ENCODE assay signal across 11 cellular contexts in genomic region chr6:135145509-135145865, GRCh38. TPM values are rescaled to one million over a fixed set of nuclear protein-coding genes. Genes with fewer than 3 reads are reported as not detected.
A peak's percentile ranks its signal among the peaks of the same experiment; 100 is the strongest.
DNase-seq lines count a peak whose midpoint lies in the region; ATAC-seq, FAIRE-seq and TF ChIP-seq lines count a peak whose summit lies in the region.
"Had no signal": no experiment of that assay in that cellular context is flagged by ENCODE, and none has a peak within 500 bp of the region (broad histone marks: within the 10 kb centered on the region; RNA-seq: fewer than 3 reads in every experiment).

No MANE protein-coding gene starts in this region.

- in situ Hi-C loops in HepG2 (cut with HindIII; ENCODE audit: extremely low pct_ligation_motif_present, low pct_unique_long_range_greater_than_20kb), result loop anchor here (5.0 kb wide), 1 partner anchor 277 kb away; no protein-coding TSS in a partner anchor

- TF ChIP-seq POLR2A in HepG2 (IDR thresholded peaks at IDR 0.05; ENCODE audit: insufficient read depth in 1 of 2, low read depth in 2 of 2, low read length in 2 of 2), result no peak

- no peak overlapping the region for H4K8ac ChIP-seq in trophoblast cell (ENCODE audit: low read depth, low read length)

- no peak overlapping the region for H2BK12ac ChIP-seq in trophoblast cell (ENCODE audit: low read length)

- H4K20me1 ChIP-seq in HepG2 (ENCODE audit: insufficient read depth, low read length), result no peaks in the 10 kb centered on the region

- WGBS in liver, result 63% methylated on average over 1 of the region's 1 CpG
- 63% methylated on average over 1 of the region's 1 CpG for WGBS in HepG2 (ENCODE audit: low lambda C conversion rate)
- WGBS in trophoblast cell (ENCODE audit: extremely low coverage, insufficient coverage, insufficient read length), result no CpG with 5 or more reads among the region's 1 CpG

- H3K4me1 ChIP-seq in liver (ENCODE audit: control insufficient read depth in 4 of 4, insufficient read depth in 4 of 4, low read length in 3 of 4), result peaks cover 0 to 5% (median under 1%) of the 10 kb centered on the region in 4 donors
- no peaks in the 10 kb centered on the region for H3K4me1 ChIP-seq in HepG2 (ENCODE audit: insufficient read depth, low read length)
- H3K4me1 ChIP-seq in trophoblast cell (ENCODE audit: control insufficient read depth in 1 of 2, insufficient read depth in 2 of 2, low read length in 2 of 2), result no peaks in the 10 kb centered on the region
- no peaks in the 10 kb centered on the region for H3K4me1 ChIP-seq in foreskin keratinocyte

- no peaks in the 10 kb centered on the region for H3K9me3 Mint-ChIP-seq in activated CD4-positive, alpha-beta memory T cell treated with anti-CD3 and anti-CD28 coated beads for 36 hours
- no peaks in the 10 kb centered on the region for H3K9me3 Mint-ChIP-seq in immature natural killer cell

- H4K12ac ChIP-seq in trophoblast cell (ENCODE audit: low read depth, low read length), result no peak overlapping the region

- no peak for FAIRE-seq in HepG2 (lab: Jason Lieb, UNC)

- H3K27ac Mint-ChIP-seq in activated CD4-positive, alpha-beta memory T cell treated with anti-CD3 and anti-CD28 coated beads for 36 hours, result peak overlapping the region; percentile 23
- H3K27ac Mint-ChIP-seq in immature natural killer cell, result peak overlapping the region in 2 of 6 donors; percentile 9 to 36

- H3K18ac ChIP-seq in trophoblast cell (ENCODE audit: low read length), result no peak overlapping the region

- POLR2A ChIA-PET in HepG2 (lab: Yijun Ruan, JAX), result no interaction called here
- POLR2A ChIA-PET in activated CD4-positive, alpha-beta memory T cell treated with anti-CD3 and anti-CD28 coated beads for 36 hours (lab: Charles Lee), result interaction anchor here (0.6 to 2.1 kb wide), 2 partner anchors 38 to 68 kb away, joined by 3 to 8 read pairs; no protein-coding TSS in a partner anchor

- TF ChIP-seq EP300 in HepG2 (IDR thresholded peaks at IDR 0.05; ENCODE audit: low read depth in 2 of 2, low read length in 2 of 2), result no peak
- TF ChIP-seq EP300 in HepG2 (CRISPR knock-in tag; IDR thresholded peaks at IDR 0.05; ENCODE audit: borderline replicate concordance), result no peak

- H3K4me1 Mint-ChIP-seq in activated CD4-positive, alpha-beta memory T cell treated with anti-CD3 and anti-CD28 coated beads for 36 hours (ENCODE audit: low read depth), result peaks cover 53% of the 10 kb centered on the region
- peaks cover 13 to 17% of the 10 kb centered on the region in 2 donors for H3K4me1 Mint-ChIP-seq in immature natural killer cell

- H3K9me3 ChIP-seq in liver (ENCODE audit: control insufficient read depth in 4 of 4, low read length in 3 of 4), result no peaks in the 10 kb centered on the region
- no peaks in the 10 kb centered on the region for H3K9me3 ChIP-seq in HepG2 (ENCODE audit: low read length)
- no peaks in the 10 kb centered on the region for H3K9me3 ChIP-seq in trophoblast cell (ENCODE audit: insufficient read depth, low read depth, low read length)
- peaks cover under 1% of the 10 kb centered on the region for H3K9me3 ChIP-seq in WERI-Rb-1 (ENCODE audit: severe bottlenecking)

- no peak overlapping the region for H3K14ac ChIP-seq in trophoblast cell (ENCODE audit: low read length)

- H2AK5ac ChIP-seq in trophoblast cell (ENCODE audit: low read length), result no peak overlapping the region

- no peak for TF ChIP-seq RAD21 in liver (IDR thresholded peaks at IDR 0.05)
- no peak for TF ChIP-seq RAD21 in HepG2 (CRISPR knock-in tag; IDR thresholded peaks at IDR 0.05)

- ATAC-seq in HepG2, result no peak
- no peak for ATAC-seq in foreskin keratinocyte
- ATAC-seq: PC-3 had no signal

- no peaks in the 10 kb centered on the region for H3K79me2 ChIP-seq in HepG2 (ENCODE audit: insufficient read depth, low read length)
- no peaks in the 10 kb centered on the region for H3K79me2 ChIP-seq in trophoblast cell (ENCODE audit: control insufficient read depth, insufficient read depth, low read length, poor library complexity)

- TF ChIP-seq CTCF in liver (IDR thresholded peaks at IDR 0.05; ENCODE audit: low read depth, low read length, missing input control) (peak; percentile 7), HepG2 (CRISPR knock-in tag; IDR thresholded peaks at IDR 0.05) (no peak), WERI-Rb-1 (IDR thresholded peaks at IDR 0.05; ENCODE audit: low read depth, low read length) (no peak), foreskin keratinocyte (conservative IDR thresholded peaks at IDR 0.05) (no peak)

- H3K4me3 ChIP-seq in liver (ENCODE audit: low read depth in 1 of 3, low read length in 3 of 3), result no peak overlapping the region
- no peak overlapping the region for H3K4me3 ChIP-seq in HepG2 (replicated peaks in 1 of 3; ENCODE audit: insufficient read depth in 1 of 3, low read depth in 2 of 3, low read length in 3 of 3)
- no peak overlapping the region for H3K4me3 ChIP-seq in trophoblast cell (ENCODE audit: low read depth, low read length)
- no peak overlapping the region for H3K4me3 ChIP-seq in WERI-Rb-1 (ENCODE audit: low read depth, low read length)
- H3K4me3 ChIP-seq: cardiac muscle cell had no signal

- DNase-seq in HepG2 (ENCODE audit: low spot score) (no peak), immature natural killer cell (no peak), NCI-H345 treated with DMSO at 0.1 percent for 48 hours (lab: John Stamatoyannopoulos, UW; ENCODE audit: unreplicated experiment) (no peak), trophoblast cell (no peak), WERI-Rb-1 (no peak), foreskin keratinocyte (no peak)
- DNase-seq in activated CD4-positive, alpha-beta memory T cell treated with anti-CD3 and anti-CD28 coated beads for 36 hours, result no peak
- DNase-seq: substantia nigra had no signal

- no peak overlapping the region for H2BK5ac ChIP-seq in trophoblast cell (ENCODE audit: low read depth, low read length, poor library complexity)

- no peak overlapping the region for H3K23ac ChIP-seq in trophoblast cell (ENCODE audit: low read length)

- CTCF ChIA-PET in HepG2 (lab: Yijun Ruan, JAX; ENCODE audit: low intra/inter-chr PET ratio, low total read pairs), result interaction anchor here (1.8 to 3.1 kb wide), 3 partner anchors 39 to 294 kb away, joined by 8 to 25 read pairs (median 15); no protein-coding TSS in a partner anchor
- CTCF ChIA-PET in activated CD4-positive, alpha-beta memory T cell treated with anti-CD3 and anti-CD28 coated beads for 36 hours (lab: Charles Lee), result interaction anchor here (1.0 to 3.5 kb wide), 5 partner anchors 17 to 138 kb away, joined by 3 to 27 read pairs (median 5); no protein-coding TSS in a partner anchor

- no peaks in the 10 kb centered on the region for H3K79me1 ChIP-seq in trophoblast cell (ENCODE audit: low read length)

- peaks cover 2% of the 10 kb centered on the region for H3K27me3 Mint-ChIP-seq in activated CD4-positive, alpha-beta memory T cell treated with anti-CD3 and anti-CD28 coated beads for 36 hours
- peaks cover 0 to 2% (median 1%) of the 10 kb centered on the region in 3 donors for H3K27me3 Mint-ChIP-seq in immature natural killer cell (ENCODE audit: low read depth in 3 of 3)

- intact Hi-C loops in HepG2 (cut with micrococcal nuclease; ENCODE audit: unreplicated experiment), result loop anchor here (1.0 to 5.0 kb wide), 3 partner anchors 37 to 294 kb away; partner anchors contain the start of gene MYB
- intact Hi-C loops in activated CD4-positive, alpha-beta memory T cell treated with anti-CD3 and anti-CD28 coated beads for 36 hours (cut with micrococcal nuclease), result loop anchor here (1.0 to 5.0 kb wide), 7 partner anchors 17 to 278 kb away; no protein-coding TSS in a partner anchor

- no peak overlapping the region for H3K4ac ChIP-seq in trophoblast cell (ENCODE audit: low read depth, low read length)

- no peak overlapping the region for H2BK120ac ChIP-seq in trophoblast cell (ENCODE audit: insufficient read depth, low read length, poor library complexity)

- no peak overlapping the region for H2AFZ ChIP-seq in HepG2 (ENCODE audit: low read length)
- no peak overlapping the region for H2AFZ ChIP-seq in trophoblast cell (ENCODE audit: insufficient read depth, low read length, poor library complexity)

- H3K27ac ChIP-seq in liver (ENCODE audit: low read depth in 1 of 2, low read length in 2 of 2) (no peak overlapping the region), HepG2 (ENCODE audit: extremely low read length, insufficient read depth, low read length) (no peak overlapping the region), trophoblast cell (ENCODE audit: low read depth, low read length) (no peak overlapping the region), WERI-Rb-1 (no peak overlapping the region), foreskin keratinocyte (no peak overlapping the region)
- H3K27ac ChIP-seq: cardiac muscle cell had no signal

- no peaks in the 10 kb centered on the region for H3K36me3 Mint-ChIP-seq in activated CD4-positive, alpha-beta memory T cell treated with anti-CD3 and anti-CD28 coated beads for 36 hours
- peaks cover 0 to 3% (median 0%) of the 10 kb centered on the region in 3 donors for H3K36me3 Mint-ChIP-seq in immature natural killer cell

- H3K4me2 ChIP-seq in HepG2 (ENCODE audit: low read depth, low read length) (no peak overlapping the region), trophoblast cell (ENCODE audit: low read length) (no peak overlapping the region)

- H3K36me3 ChIP-seq in liver (ENCODE audit: control insufficient read depth in 4 of 4, insufficient read depth in 3 of 4, low read depth in 1 of 4, low read length in 3 of 4) (no peaks in the 10 kb centered on the region), HepG2 (replicated peaks in 1 of 2; ENCODE audit: control insufficient read depth in 1 of 2, insufficient read depth in 2 of 2, low read length in 2 of 2) (no peaks in the 10 kb centered on the region), trophoblast cell (ENCODE audit: control insufficient read depth in 1 of 2, insufficient read depth in 2 of 2, low read length in 2 of 2) (no peaks in the 10 kb centered on the region), WERI-Rb-1 (no peaks in the 10 kb centered on the region)
- H3K36me3 ChIP-seq: cardiac muscle cell had no signal

- no peaks in the 10 kb centered on the region for H3K27me3 ChIP-seq in liver (ENCODE audit: control insufficient read depth in 4 of 4, insufficient read depth in 4 of 4, low read length in 3 of 4)
- no peaks in the 10 kb centered on the region; a peak in 1 of 5 replicates for H3K27me3 ChIP-seq in HepG2 (ENCODE audit: control insufficient read depth in 1 of 2, insufficient read depth in 2 of 2, low read length in 2 of 2)
- H3K27me3 ChIP-seq in trophoblast cell (ENCODE audit: insufficient read depth, low read length), result no peaks in the 10 kb centered on the region
- no peaks in the 10 kb centered on the region for H3K27me3 ChIP-seq in WERI-Rb-1 (ENCODE audit: insufficient read depth, low read depth, severe bottlenecking)
- H3K27me3 ChIP-seq in foreskin keratinocyte, result peaks cover 2% of the 10 kb centered on the region
- H3K27me3 ChIP-seq: cardiac muscle cell had no signal

- H3K4me3 Mint-ChIP-seq in activated CD4-positive, alpha-beta memory T cell treated with anti-CD3 and anti-CD28 coated beads for 36 hours, result no peak overlapping the region
- peak overlapping the region in 4 of 5 donors; percentile 17 to 71 (median 57) for H3K4me3 Mint-ChIP-seq in immature natural killer cell

- no peak overlapping the region for H4K91ac ChIP-seq in trophoblast cell (ENCODE audit: low read depth, low read length)

- no TSS peak for BruUV-seq in HepG2 (replicated peaks; lab: Mats Ljungman, UMichigan)

- H3K9ac ChIP-seq in liver (ENCODE audit: low read depth in 1 of 2, low read length in 2 of 2) (peak overlapping the region in 1 of 2 donors; percentile 19), HepG2 (ENCODE audit: insufficient read depth, low read depth, low read length) (no peak overlapping the region), trophoblast cell (ENCODE audit: low read length) (no peak overlapping the region)

RNA-seq across cellular contexts. Expression of gene MYB, which starts 35.6 kb away (rescaled TPM):
- total RNA-seq in liver (10 to 100 TPM in 1 of 2 donors, under 1 TPM in 1; 0.08 to 19.8 TPM), HepG2 (2016; rRNA removed; fragmentation: Illumina TruSeq; extraction: Trizol) (0.20 and 0.44 TPM in 2 replicates), foreskin keratinocyte (0.34 and 0.42 TPM in 2 replicates)
- polyA plus RNA-seq in liver (under 1 TPM; 0.10 to 0.13 TPM), HepG2 (2011; rRNA removed) (0.04 TPM in 1 of 2 replicates, not detected in the other), immature natural killer cell (under 1 TPM in 1 of 3 donors, not detected in 2; 0.24 TPM), foreskin keratinocyte (0.09 and 0.13 TPM in 2 replicates)
- total RNA-seq in HepG2 (2016; cell fraction: cytosol; rRNA removed; fragmentation: Illumina TruSeq; extraction: Trizol; ENCODE audit: low read depth), result 0.44 TPM in 1 of 2 replicates, not detected in the other
- 0.15 TPM in 2 replicates for total RNA-seq in HepG2 (2016; cell fraction: insoluble cytoplasmic fraction; rRNA removed; fragmentation: Illumina TruSeq; extraction: Trizol)
- 0.09 TPM in 1 of 2 replicates, not detected in the other for total RNA-seq in HepG2 (2016; cell fraction: membrane; rRNA removed; fragmentation: Illumina TruSeq; extraction: Trizol)
- total RNA-seq in HepG2 (2016; cell fraction: nucleus; rRNA removed; fragmentation: Illumina TruSeq; extraction: Trizol), result 0.31 and 0.40 TPM in 2 replicates
- 0.03 TPM in 1 of 2 replicates, not detected in the other for polyA plus RNA-seq in HepG2 (2011; cell fraction: cytosol; rRNA removed)
- not detected in 2 replicates for polyA plus RNA-seq in HepG2 (2011; cell fraction: nucleus; rRNA removed)
- 0.11 TPM in 1 of 2 replicates, not detected in the other for polyA plus RNA-seq in HepG2 (2012)
- 0.07 TPM in 1 of 2 replicates, not detected in the other for polyA plus RNA-seq in HepG2 (2016; cell fraction: cytosol; fragmentation: Illumina TruSeq; extraction: Trizol; ENCODE audit: low read depth)
- polyA plus RNA-seq in HepG2 (2016; cell fraction: insoluble cytoplasmic fraction; fragmentation: Illumina TruSeq; extraction: Trizol; ENCODE audit: low read depth), result 0.15 and 0.20 TPM in 2 replicates
- polyA plus RNA-seq in HepG2 (2016; cell fraction: membrane; fragmentation: Illumina TruSeq; extraction: Trizol; ENCODE audit: low read depth), result 0.08 TPM in 1 of 2 replicates, not detected in the other
- 0.25 and 0.31 TPM in 2 replicates for polyA plus RNA-seq in HepG2 (2016; cell fraction: nucleus; fragmentation: Illumina TruSeq; extraction: Trizol; ENCODE audit: insufficient read depth, low read depth)
- 2.4 TPM in 1 of 2 replicates, not detected in the other for polyA minus RNA-seq in HepG2 (2011; rRNA and poly(A)+ RNA removed; ENCODE audit: low replicate concordance)
- not detected in 2 replicates for polyA minus RNA-seq in HepG2 (2011; cell fraction: cytosol; rRNA and poly(A)+ RNA removed)
- polyA minus RNA-seq in HepG2 (2011; cell fraction: nucleus; rRNA and poly(A)+ RNA removed), result not detected in 2 replicates
- total RNA-seq in activated CD4-positive, alpha-beta memory T cell treated with anti-CD3 and anti-CD28 coated beads for 36 hours, result 10 to 100 TPM; 19.4 to 19.7 TPM
- 0.21 and 0.24 TPM in 2 replicates for polyA plus RNA-seq in trophoblast cell (2013)
